ENCODE assay signal across 12 cellular contexts in the genomic region with DNA sequence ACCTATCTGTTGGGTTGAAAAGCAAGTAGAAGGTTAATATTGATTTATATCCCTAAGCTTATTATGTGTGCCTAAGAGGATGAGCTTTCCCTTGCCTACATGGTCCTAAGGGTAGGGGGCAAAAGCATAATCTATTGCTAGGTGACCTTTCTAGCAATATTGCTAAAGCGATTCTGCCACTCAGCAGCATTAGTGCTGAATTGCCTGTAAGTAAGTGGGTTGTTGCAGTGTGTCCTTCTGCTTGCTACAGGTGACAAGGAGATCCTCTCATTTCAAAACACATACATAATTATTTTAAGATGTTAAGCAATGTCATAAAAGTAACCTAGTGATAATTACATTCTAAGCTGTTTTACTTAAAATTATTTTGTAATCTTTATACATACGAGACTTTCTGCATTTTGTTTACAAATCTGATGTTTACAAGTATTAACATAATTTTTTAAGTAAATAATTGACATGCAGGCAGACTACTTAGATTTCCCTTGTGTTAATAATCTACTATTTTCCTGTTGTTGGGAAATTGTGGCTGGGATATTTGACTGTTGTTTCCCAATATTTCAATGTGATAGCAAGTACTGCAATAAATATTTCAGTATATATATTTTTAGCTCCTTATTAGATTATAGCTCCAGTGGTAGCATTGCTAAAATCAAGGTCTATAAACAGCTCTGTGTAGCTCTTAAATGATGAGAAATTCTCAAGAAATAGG.
"Had no signal": no experiment of that assay in that cellular context is flagged by ENCODE, and none has a peak within 500 bp of the region (broad histone marks: within the 10 kb centered on the region; RNA-seq: fewer than 3 reads in every experiment).

No MANE protein-coding gene starts in this region.

- ATAC-seq: lower lobe of right lung; sciatic nerve; stimulated activated naive CD8-positive, alpha-beta T cell treated with anti-CD3 and anti-CD28 coated beads, Interleukin-15, amount 100 ng/mL, for 72 hours had no signal

- H3K36me3 ChIP-seq: lower lobe of right lung, prostate gland, upper lobe of left lung had no signal

- H3K27ac Mint-ChIP-seq: activated naive CD4-positive, alpha-beta T cell treated with anti-CD3 and anti-CD28 coated beads, Interleukin-2, amount 10 ng/mL, durations not matched to agents 7 days and 5 days; activated T-cell treated with anti-CD3 and anti-CD28 coated beads, Interleukin-2, amount 50 U/mL, for 24 hours; mesothelial cell of epicardium; stimulated activated naive CD8-positive, alpha-beta T cell treated with anti-CD3 and anti-CD28 coated beads, Interleukin-15, amount 100 ng/mL, for 72 hours had no signal

- H3K9me3 ChIP-seq: lower lobe of right lung, prostate gland, testis, upper lobe of left lung had no signal

- H3K4me3 ChIP-seq: dorsolateral prefrontal cortex, lower lobe of right lung, prostate gland, testis, upper lobe of left lung had no signal

- H3K27me3 Mint-ChIP-seq: activated naive CD4-positive, alpha-beta T cell treated with anti-CD3 and anti-CD28 coated beads, Interleukin-2, amount 10 ng/mL, durations not matched to agents 7 days and 5 days; activated T-cell treated with anti-CD3 and anti-CD28 coated beads, Interleukin-2, amount 50 U/mL, for 24 hours; stimulated activated naive CD8-positive, alpha-beta T cell treated with anti-CD3 and anti-CD28 coated beads, Interleukin-15, amount 100 ng/mL, for 72 hours had no signal

- H3K4me1 Mint-ChIP-seq: mesothelial cell of epicardium had no signal

- H3K27me3 ChIP-seq: dorsolateral prefrontal cortex, testis, upper lobe of left lung had no signal

- H3K27ac ChIP-seq: lower lobe of right lung, prostate gland, testis, upper lobe of left lung had no signal

- DNase-seq: activated CD4-positive, alpha-beta T cell treated with anti-CD3 and anti-CD28 coated beads for 1 hour; activated CD4-positive, alpha-beta T cell treated with anti-CD3 and anti-CD28 coated beads, Interleukin-2, amount 50 U/mL, for 48 hours; activated naive CD4-positive, alpha-beta T cell treated with anti-CD3 and anti-CD28 coated beads, Interleukin-2, amount 10 ng/mL, durations not matched to agents 7 days and 5 days; activated T-cell treated with anti-CD3 and anti-CD28 coated beads, Interleukin-2, amount 50 U/mL, for 24 hours; dorsolateral prefrontal cortex; lower lobe of right lung; stimulated activated naive CD8-positive, alpha-beta T cell treated with anti-CD3 and anti-CD28 coated beads, Interleukin-15, amount 100 ng/mL, for 72 hours; testis; upper lobe of left lung had no signal

- H3K9me3 Mint-ChIP-seq: activated naive CD4-positive, alpha-beta T cell treated with anti-CD3 and anti-CD28 coated beads, Interleukin-2, amount 10 ng/mL, durations not matched to agents 7 days and 5 days; activated T-cell treated with anti-CD3 and anti-CD28 coated beads, Interleukin-2, amount 50 U/mL, for 24 hours; stimulated activated naive CD8-positive, alpha-beta T cell treated with anti-CD3 and anti-CD28 coated beads, Interleukin-15, amount 100 ng/mL, for 72 hours had no signal

- H3K4me1 ChIP-seq: lower lobe of right lung, prostate gland, testis, upper lobe of left lung had no signal

- H3K4me3 Mint-ChIP-seq: activated naive CD4-positive, alpha-beta T cell treated with anti-CD3 and anti-CD28 coated beads, Interleukin-2, amount 10 ng/mL, durations not matched to agents 7 days and 5 days; activated T-cell treated with anti-CD3 and anti-CD28 coated beads, Interleukin-2, amount 50 U/mL, for 24 hours; mesothelial cell of epicardium; stimulated activated naive CD8-positive, alpha-beta T cell treated with anti-CD3 and anti-CD28 coated beads, Interleukin-15, amount 100 ng/mL, for 72 hours had no signal
